Comparison of ENCODE assay signal across 11 cellular contexts in genomic region chr6:44416103-44416502, GRCh38. TPM values are rescaled to one million over a fixed set of nuclear protein-coding genes. Genes with fewer than 3 reads are reported as not detected.
DNase-seq lines count a peak whose midpoint lies in the region; ATAC-seq, FAIRE-seq and TF ChIP-seq lines count a peak whose summit lies in the region.
"Had no signal": no experiment of that assay in that cellular context is flagged by ENCODE, and none has a peak within 500 bp of the region (broad histone marks: within the 10 kb centered on the region; RNA-seq: fewer than 3 reads in every experiment).

No MANE protein-coding gene starts in this region.

- no peak for TF ChIP-seq CTCF in astrocyte (IDR thresholded peaks at IDR 0.05; ENCODE audit: insufficient read depth, low read depth, low read length)

- no peak overlapping the region for H3K27ac Mint-ChIP-seq in stimulated activated naive CD8-positive, alpha-beta T cell treated with anti-CD3 and anti-CD28 coated beads, Interleukin-15, amount 100 ng/mL, for 72 hours
- peak overlapping the region; percentile 88 for H3K27ac Mint-ChIP-seq in astrocyte (ENCODE audit: unreplicated experiment)

- peaks cover 7% of the 10 kb centered on the region for H3K4me1 ChIP-seq in astrocyte (ENCODE audit: insufficient read depth, low read length)

- peaks cover 30% of the 10 kb centered on the region for H3K4me1 Mint-ChIP-seq in stimulated activated naive CD8-positive, alpha-beta T cell treated with anti-CD3 and anti-CD28 coated beads, Interleukin-15, amount 100 ng/mL, for 72 hours
- H3K4me1 Mint-ChIP-seq in astrocyte (ENCODE audit: low read depth, unreplicated experiment): peaks cover 26% of the 10 kb centered on the region

- no peak overlapping the region for H3K4me3 ChIP-seq in astrocyte (ENCODE audit: insufficient read depth, low read depth, low read length)

- no peak overlapping the region for H3K4me3 Mint-ChIP-seq in stimulated activated naive CD8-positive, alpha-beta T cell treated with anti-CD3 and anti-CD28 coated beads, Interleukin-15, amount 100 ng/mL, for 72 hours
- no peak overlapping the region for H3K4me3 Mint-ChIP-seq in astrocyte (ENCODE audit: unreplicated experiment)
- H3K4me3 Mint-ChIP-seq: CD4-positive, CD25-positive, alpha-beta regulatory T cell had no signal

- H3K4me2 ChIP-seq in astrocyte (ENCODE audit: low read length): no peak overlapping the region
- H3K4me2 ChIP-seq: KMS-11 had no signal

- no peaks in the 10 kb centered on the region for H3K27me3 ChIP-seq in astrocyte (ENCODE audit: insufficient read depth, low read length)

- peaks cover 38% of the 10 kb centered on the region for H4K20me1 ChIP-seq in astrocyte (ENCODE audit: insufficient read depth, low read length)

- FAIRE-seq in astrocyte (lab: Jason Lieb, UNC): no peak

- peak; percentile 59 for ATAC-seq in stimulated activated naive CD8-positive, alpha-beta T cell treated with anti-CD3 and anti-CD28 coated beads, Interleukin-15, Interleukin-2, amounts not matched to agents 100 U/mL and 50 U/mL, for 24 hours
- no peak for ATAC-seq in stimulated activated naive CD8-positive, alpha-beta T cell treated with anti-CD3 and anti-CD28 coated beads, Interleukin-15, amount 100 ng/mL, for 72 hours
- ATAC-seq in GM21529 (IDR thresholded peaks at IDR 0.05; ENCODE audit: unreplicated experiment): no peak
- ATAC-seq in GM21447 (IDR thresholded peaks at IDR 0.05; ENCODE audit: unreplicated experiment): no peak

- no peak for DNase-seq in stimulated activated naive CD8-positive, alpha-beta T cell treated with anti-CD3 and anti-CD28 coated beads, Interleukin-15, Interleukin-2, amounts not matched to agents 100 U/mL and 50 U/mL, for 24 hours
- no peak for DNase-seq in stimulated activated naive CD8-positive, alpha-beta T cell treated with anti-CD3 and anti-CD28 coated beads, Interleukin-15, amount 100 ng/mL, for 72 hours
- peak; percentile 23 for DNase-seq in astrocyte (ENCODE audit: low read depth)
- peak; percentile 68 for DNase-seq in kidney tubule cell (ENCODE audit: low spot score)
- no peak for DNase-seq in stimulated activated CD4-positive, alpha-beta T cell treated with anti-CD3 and anti-CD28 coated beads, Interleukin-4, amount 100 ng/mL, for 1 hour
- DNase-seq in cerebellar cortex (ENCODE audit: low spot score): no peak
- DNase-seq: activated CD4-positive, alpha-beta T cell treated with anti-CD3 and anti-CD28 coated beads, Interleukin-2, amount 50 U/mL, for 4 hours had no signal

- H3K9ac ChIP-seq in astrocyte (ENCODE audit: low read length): no peak overlapping the region
- H3K9ac ChIP-seq: KMS-11 had no signal

- H3K36me3 ChIP-seq in astrocyte (ENCODE audit: insufficient read depth, low read length): peaks cover 29% of the 10 kb centered on the region

- no peaks in the 10 kb centered on the region for H3K27me3 Mint-ChIP-seq in stimulated activated naive CD8-positive, alpha-beta T cell treated with anti-CD3 and anti-CD28 coated beads, Interleukin-15, amount 100 ng/mL, for 72 hours
- H3K27me3 Mint-ChIP-seq in astrocyte (ENCODE audit: low read depth, unreplicated experiment): no peaks in the 10 kb centered on the region
- H3K27me3 Mint-ChIP-seq: CD4-positive, CD25-positive, alpha-beta regulatory T cell had no signal

- H3K27ac ChIP-seq in astrocyte (ENCODE audit: low read depth, low read length): no peak overlapping the region
- H3K27ac ChIP-seq: KMS-11 had no signal

- peaks cover 16% of the 10 kb centered on the region for H3K36me3 Mint-ChIP-seq in astrocyte (ENCODE audit: low read depth, unreplicated experiment)

- H3K9me3 ChIP-seq in astrocyte (ENCODE audit: insufficient read depth, low read depth, low read length): no peaks in the 10 kb centered on the region

- H3K9me3 Mint-ChIP-seq in stimulated activated naive CD8-positive, alpha-beta T cell treated with anti-CD3 and anti-CD28 coated beads, Interleukin-15, amount 100 ng/mL, for 72 hours: peaks cover 0 to 8% of the 10 kb centered on the region in 2 donors
- H3K9me3 Mint-ChIP-seq in astrocyte (ENCODE audit: unreplicated experiment): peaks cover 2% of the 10 kb centered on the region

- H3K79me2 ChIP-seq in astrocyte (ENCODE audit: insufficient read depth, low read length): peaks cover 54% of the 10 kb centered on the region

- no peak overlapping the region for H2AFZ ChIP-seq in astrocyte (ENCODE audit: low read depth, low read length)

RNA-seq across cellular contexts. Expression of gene CDC5L, which starts 28.6 kb away (rescaled TPM):
- 16.8 and 18.2 TPM in 2 replicates for total RNA-seq in astrocyte

Comparison
In these comparisons a context has a peak if more than half of its experiments do, and no peak if none do; other contexts are left out.
1. DNase-seq: peak in astrocyte (single experiment) and kidney tubule cell (single experiment); none in stimulated activated naive CD8-positive, alpha-beta T cell treated with anti-CD3 and anti-CD28 coated beads, Interleukin-15, Interleukin-2, amounts not matched to agents 100 U/mL and 50 U/mL, for 24 hours (single experiment), stimulated activated naive CD8-positive, alpha-beta T cell treated with anti-CD3 and anti-CD28 coated beads, Interleukin-15, amount 100 ng/mL, for 72 hours (0 of 2), stimulated activated CD4-positive, alpha-beta T cell treated with anti-CD3 and anti-CD28 coated beads, Interleukin-4, amount 100 ng/mL, for 1 hour (single experiment) and cerebellar cortex (single experiment).